ENCODE assay signal across 2 cellular contexts in genomic region chr1:21153336-21153735, GRCh38.
TF ChIP-seq lines count a peak whose summit lies in the region.

No MANE protein-coding gene starts in this region.

TF ChIP-seq in HCT116, 20 proteins besides CTCF, POLR2A, EP300 and RAD21:
- TF ChIP-seq, protein P1, sequence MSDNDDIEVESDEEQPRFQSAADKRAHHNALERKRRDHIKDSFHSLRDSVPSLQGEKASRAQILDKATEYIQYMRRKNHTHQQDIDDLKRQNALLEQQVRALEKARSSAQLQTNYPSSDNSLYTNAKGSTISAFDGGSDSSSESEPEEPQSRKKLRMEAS (IDR thresholded peaks at IDR 0.05) = no peak
- TF ChIP-seq ZFX (IDR thresholded peaks at IDR 0.05) (no peak), ZNF274 (IDR thresholded peaks at IDR 0.05; ENCODE audit: low read depth, low read length) (no peak), JUND (IDR thresholded peaks at IDR 0.05) (no peak), SRF (IDR thresholded peaks at IDR 0.05; ENCODE audit: low read depth) (no peak), EGR1 (IDR thresholded peaks at IDR 0.05; ENCODE audit: low read depth) (no peak), CEBPB (IDR thresholded peaks at IDR 0.05; ENCODE audit: low read depth) (no peak), SIN3A (IDR thresholded peaks at IDR 0.05; ENCODE audit: low read depth) (no peak), CBX3 (IDR thresholded peaks at IDR 0.05; ENCODE audit: low read depth) (no peak)

TF ChIP-seq in HepG2, 621 proteins besides CTCF, POLR2A, EP300 and RAD21 (continued from another document):
- TF ChIP-seq FOSL1 (CRISPR knock-in tag; IDR thresholded peaks at IDR 0.05; ENCODE audit: borderline replicate concordance) (no peak), FOXA3 (CRISPR knock-in tag; IDR thresholded peaks at IDR 0.05) (no peak), FLYWCH1 (CRISPR knock-in tag; IDR thresholded peaks at IDR 0.05) (no peak), KLF12 (CRISPR knock-in tag; IDR thresholded peaks at IDR 0.05; ENCODE audit: borderline replicate concordance) (no peak), KLF15 (CRISPR knock-in tag; IDR thresholded peaks at IDR 0.05; ENCODE audit: borderline replicate concordance) (no peak), ZNF260 (CRISPR knock-in tag; IDR thresholded peaks at IDR 0.05; ENCODE audit: borderline replicate concordance, low read depth) (no peak)
- TF ChIP-seq, protein P2, sequence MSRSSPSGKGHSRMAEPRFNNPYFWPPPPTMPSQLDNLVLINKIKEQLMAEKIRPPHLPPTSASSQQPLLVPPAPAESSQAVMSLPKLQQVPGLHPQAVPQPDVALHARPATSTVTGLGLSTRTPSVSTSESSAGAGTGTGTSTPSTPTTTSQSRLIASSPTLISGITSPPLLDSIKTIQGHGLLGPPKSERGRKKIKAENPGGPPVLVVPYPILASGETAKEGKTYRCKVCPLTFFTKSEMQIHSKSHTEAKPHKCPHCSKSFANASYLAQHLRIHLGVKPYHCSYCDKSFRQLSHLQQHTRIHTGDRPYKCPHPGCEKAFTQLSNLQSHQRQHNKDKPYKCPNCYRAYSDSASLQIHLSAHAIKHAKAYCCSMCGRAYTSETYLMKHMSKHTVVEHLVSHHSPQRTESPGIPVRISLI (CRISPR knock-in tag; IDR thresholded peaks at IDR 0.05; ENCODE audit: borderline replicate concordance) = no peak
